In genomic region chr2:240124651-240125030, GRCh38 we compare ENCODE assay signal across 18 cellular contexts. TPM values are rescaled to one million over a fixed set of nuclear protein-coding genes. Genes with fewer than 3 reads are reported as not detected.
DNase-seq lines count a peak whose midpoint lies in the region; ATAC-seq and TF ChIP-seq lines count a peak whose summit lies in the region.
"Had no signal": no experiment of that assay in that cellular context is flagged by ENCODE, and none has a peak within 500 bp of the region (broad histone marks: within the 10 kb centered on the region; RNA-seq: fewer than 3 reads in every experiment).

No MANE protein-coding gene starts in this region.

- H3K4me1 ChIP-seq in lower lobe of right lung (no peaks in the 10 kb centered on the region), upper lobe of right lung (no peaks in the 10 kb centered on the region)

- DNase-seq in cardiac septum (ENCODE audit: low spot score) (peak; percentile 73), Right ventricle myocardium superior (no peak), chondrocyte (ENCODE audit: low spot score) (peak; percentile 67), lower lobe of right lung (peak; percentile 15), upper lobe of right lung (no peak), NCI-H748 (lab: John Stamatoyannopoulos, UW; ENCODE audit: unreplicated experiment) (no peak)
- DNase-seq: ACHN; C1 segment of cervical spinal cord; CD8-positive, alpha-beta memory T cell; DMS53; KG1; MV-4-11; NCI-H1694 treated with DMSO at 0.1 percent for 48 hours; NCI-H82; RPMI8226; SIG-M5 had no signal

- TF ChIP-seq CTCF in chondrocyte (IDR thresholded peaks at IDR 0.05) (no peak), lower lobe of right lung (IDR thresholded peaks at IDR 0.05) (no peak), upper lobe of right lung (IDR thresholded peaks at IDR 0.05) (no peak)

- no peaks in the 10 kb centered on the region for H3K27me3 Mint-ChIP-seq in chondrocyte (ENCODE audit: low read depth)

- H3K27me3 ChIP-seq in lower lobe of right lung (ENCODE audit: low read depth): no peaks in the 10 kb centered on the region
- H3K27me3 ChIP-seq in upper lobe of right lung: no peaks in the 10 kb centered on the region

- H3K36me3 Mint-ChIP-seq in chondrocyte (ENCODE audit: low read depth): peaks cover 27% of the 10 kb centered on the region

- H3K9me3 ChIP-seq in lower lobe of right lung: no peaks in the 10 kb centered on the region
- H3K9me3 ChIP-seq in upper lobe of right lung: no peaks in the 10 kb centered on the region

- no peaks in the 10 kb centered on the region for H3K4me1 Mint-ChIP-seq in chondrocyte (ENCODE audit: low read depth)

- H3K9me3 Mint-ChIP-seq in chondrocyte (ENCODE audit: low read depth): peaks cover 19% of the 10 kb centered on the region
- H3K9me3 Mint-ChIP-seq: CD8-positive, alpha-beta memory T cell had no signal

- H3K36me3 ChIP-seq in lower lobe of right lung (peaks cover 29% of the 10 kb centered on the region), upper lobe of right lung (peaks cover 16% of the 10 kb centered on the region)

- no peak for ATAC-seq in Right ventricle myocardium superior (ENCODE audit: poor library complexity)
- peak in 1 of 2 donors; percentile 22 for ATAC-seq in lower lobe of right lung
- peak; percentile 17 for ATAC-seq in upper lobe of right lung
- no peak for ATAC-seq in GM19397 (IDR thresholded peaks at IDR 0.05; ENCODE audit: unreplicated experiment)

- no peak overlapping the region for H3K4me3 Mint-ChIP-seq in chondrocyte (ENCODE audit: unreplicated experiment)
- H3K4me3 Mint-ChIP-seq: CD8-positive, alpha-beta memory T cell had no signal

- H3K27ac ChIP-seq in lower lobe of right lung (no peak overlapping the region), upper lobe of right lung (no peak overlapping the region)

- H3K4me3 ChIP-seq in lower lobe of right lung: no peak overlapping the region
- H3K4me3 ChIP-seq in upper lobe of right lung: no peak overlapping the region

- H3K27ac Mint-ChIP-seq in chondrocyte (ENCODE audit: unreplicated experiment): no peak overlapping the region
- H3K27ac Mint-ChIP-seq: CD8-positive, alpha-beta memory T cell had no signal

- intact Hi-C loops in cardiac septum (cut with DNase I) (no loop called here), Right ventricle myocardium superior (cut with DNase I) (no loop called here), lower lobe of right lung (cut with DNase I) (no loop called here), upper lobe of right lung (cut with DNase I) (no loop called here)

RNA-seq across cellular contexts. Expression of gene COPS9, which starts 11.5 kb away (rescaled TPM):
- total RNA-seq in cardiac septum (149 TPM), Right ventricle myocardium superior (206 TPM), chondrocyte (139 to 162 TPM (median 140 TPM) in 3 replicates), lower lobe of right lung (109 TPM), upper lobe of right lung (98.1 TPM)

RNA-seq across cellular contexts. Expression of gene OTOS, which starts 15.8 kb away (rescaled TPM):
- total RNA-seq in cardiac septum (not detected), Right ventricle myocardium superior (not detected), chondrocyte (not detected in 3 replicates), lower lobe of right lung (not detected), upper lobe of right lung (not detected)
- total RNA-seq: CD8-positive, alpha-beta memory T cell; NCI-H460 had no signal

Comparison
In these comparisons a context has a peak if more than half of its experiments do, and no peak if none do; other contexts are left out.
1. DNase-seq: peak in cardiac septum (single experiment), chondrocyte (single experiment) and lower lobe of right lung (single experiment); none in Right ventricle myocardium superior (single experiment), upper lobe of right lung (single experiment) and NCI-H748 (single experiment).